2 cellular contexts compared by ENCODE assay signal in genomic region chr3:169008772-169009358, GRCh38.
A peak's percentile ranks its signal among the peaks of the same experiment; 100 is the strongest.
TF ChIP-seq lines count a peak whose summit lies in the region.

No MANE protein-coding gene starts in this region.

TF ChIP-seq in Ishikawa, 13 proteins besides CTCF, POLR2A, EP300 and RAD21 (continued from another document):
- TF ChIP-seq REST (IDR thresholded peaks at IDR 0.05; ENCODE audit: low read depth) (no peak), FOXM1 (IDR thresholded peaks at IDR 0.05; ENCODE audit: borderline replicate concordance, low read depth) (no peak), CEBPB (IDR thresholded peaks at IDR 0.05) (0 out of 2 replicates have a peak, but pooled peaks have one; percentile 31), USF1 (IDR thresholded peaks at IDR 0.05) (no peak), CREB1 (IDR thresholded peaks at IDR 0.05; ENCODE audit: low read depth) (no peak), TAF1 (IDR thresholded peaks at IDR 0.05; ENCODE audit: low read depth) (no peak), TEAD4 (IDR thresholded peaks at IDR 0.05) (no peak), MAX (IDR thresholded peaks at IDR 0.05) (no peak), YY1 (IDR thresholded peaks at IDR 0.05; ENCODE audit: low read depth) (no peak), TCF12 (IDR thresholded peaks at IDR 0.05; ENCODE audit: low read depth) (0 out of 2 replicates have a peak, but pooled peaks have one; percentile 29), ZBTB7A (IDR thresholded peaks at IDR 0.05; ENCODE audit: low read depth) (no peak)

TF ChIP-seq in SK-N-SH, 30 proteins besides CTCF, POLR2A, EP300 and RAD21 (continued from another document):
- no peak for TF ChIP-seq REST (IDR thresholded peaks at IDR 0.05; ENCODE audit: low read depth, low read length)
